ENCODE assay signal across 8 cellular contexts in genomic region chr7:106071356-106071998, GRCh38. TPM values are rescaled to one million over a fixed set of nuclear protein-coding genes. Genes with fewer than 3 reads are reported as not detected.
DNase-seq lines count a peak whose midpoint lies in the region; ATAC-seq and TF ChIP-seq lines count a peak whose summit lies in the region.

No MANE protein-coding gene starts in this region.

- no TSS peak for BruUV-seq in MCF 10A (replicated peaks; lab: Mats Ljungman, UMichigan)

- intact Hi-C loops in CD14-positive monocyte (cut with micrococcal nuclease) (no loop called here), MCF 10A (cut with micrococcal nuclease) (no loop called here), testis (cut with DNase I; ENCODE audit: low total_unique reads) (no loop called here)

- CTCF ChIA-PET in MCF 10A (lab: Yijun Ruan, JAX) = interaction anchor here (0.9 to 6.2 kb wide), 11 partner anchors 9 to 96 kb away, joined by 3 to 39 read pairs (median 5); partner anchors contain the start of gene SYPL1

- WGBS in testis, 2 donors = 79 to 88% methylated on average over 6 to 9 of the region's 9 CpGs

- H3K36me3 ChIP-seq in testis (ENCODE audit: low read depth, missing control alignments) = no peaks in the 10 kb centered on the region

- H3K4me1 Mint-ChIP-seq in CD14-positive monocyte = peaks cover 33% of the 10 kb centered on the region
- H3K4me1 Mint-ChIP-seq in MCF 10A (ENCODE audit: insufficient read depth, unreplicated experiment) = peaks cover 49% of the 10 kb centered on the region
- H3K4me1 Mint-ChIP-seq in naive thymus-derived CD8-positive, alpha-beta T cell = peaks cover 34 to 80% (median 64%) of the 10 kb centered on the region in 4 donors

- H3K9me3 Mint-ChIP-seq in CD14-positive monocyte (no peaks in the 10 kb centered on the region), MCF 10A (ENCODE audit: unreplicated experiment) (no peaks in the 10 kb centered on the region)
- no peaks in the 10 kb centered on the region for H3K9me3 Mint-ChIP-seq in naive thymus-derived CD8-positive, alpha-beta T cell

- H3K27ac Mint-ChIP-seq in CD14-positive monocyte (peak overlapping the region in 5 of 7 donors; percentile 58 to 80 (median 74)), MCF 10A (ENCODE audit: low read depth, unreplicated experiment) (peak overlapping the region; percentile 49)
- H3K27ac Mint-ChIP-seq in naive thymus-derived CD8-positive, alpha-beta T cell = peak overlapping the region; percentile 94 to 99 (median 96)

- H3K27me3 ChIP-seq in testis = no peaks in the 10 kb centered on the region

- H3K27me3 Mint-ChIP-seq in CD14-positive monocyte (ENCODE audit: low read depth in 3 of 3) (peaks cover 0 to 3% (median 1%) of the 10 kb centered on the region in 3 donors), MCF 10A (ENCODE audit: insufficient read depth, unreplicated experiment) (no peaks in the 10 kb centered on the region)
- H3K27me3 Mint-ChIP-seq in naive thymus-derived CD8-positive, alpha-beta T cell = no peaks in the 10 kb centered on the region

- in situ Hi-C loops in SK-MEL-5 (cut with HindIII; ENCODE audit: low pct_unique_long_range_greater_than_20kb, low sequenced_read_pairs) = no loop called here

- DNase-seq in CD14-positive monocyte (ENCODE audit: low spot score) = no peak
- peak; percentile 69 for DNase-seq in GM19238 (ENCODE audit: insufficient read length, low spot score)
- peak; percentile 48 for DNase-seq in SK-MEL-5 (ENCODE audit: low read depth, low spot score)
- peak; percentile 81 for DNase-seq in MCF 10A (ENCODE audit: unreplicated experiment)
- peak in 7 of 10 donors; percentile 19 to 76 (median 52) for DNase-seq in naive thymus-derived CD8-positive, alpha-beta T cell
- DNase-seq in testis = no peak
- no peak for DNase-seq in amniotic stem cell (lab: John Stamatoyannopoulos, UW)

- H3K9me3 ChIP-seq in testis = no peaks in the 10 kb centered on the region

- H3K36me3 Mint-ChIP-seq in CD14-positive monocyte = no peaks in the 10 kb centered on the region
- peaks cover 18% of the 10 kb centered on the region for H3K36me3 Mint-ChIP-seq in MCF 10A (ENCODE audit: insufficient read depth, unreplicated experiment)
- no peaks in the 10 kb centered on the region for H3K36me3 Mint-ChIP-seq in naive thymus-derived CD8-positive, alpha-beta T cell

- POLR2A ChIA-PET in MCF 10A (lab: Yijun Ruan, JAX) = interaction anchor here (0.8 to 8.4 kb wide), 12 partner anchors 9 to 853 kb away, joined by 3 to 139 read pairs (median 26); partner anchors contain the start of gene SYPL1
- POLR2A ChIA-PET in naive thymus-derived CD8-positive, alpha-beta T cell (lab: Charles Lee) = interaction anchor here (0.6 to 6.6 kb wide), 19 partner anchors 8 to 1058 kb away, joined by 3 to 149 read pairs (median 4); partner anchors contain the start of genes KMT2E, NAMPT and SYPL1

- TF ChIP-seq POLR2A in testis (IDR thresholded peaks at IDR 0.05) = no peak

- TF ChIP-seq CTCF in CD14-positive monocyte (IDR thresholded peaks at IDR 0.05) (no peak), MCF 10A (IDR thresholded peaks at IDR 0.05; ENCODE audit: unreplicated experiment) (no peak), testis (IDR thresholded peaks at IDR 0.05) (no peak)

- H3K27ac ChIP-seq in testis = no peak overlapping the region

- no peak overlapping the region for H3K4me3 ChIP-seq in testis

- H3K4me1 ChIP-seq in testis = peaks cover 5% of the 10 kb centered on the region

- peak; percentile 94 for ATAC-seq in HG03196 (IDR thresholded peaks at IDR 0.05; ENCODE audit: unreplicated experiment)
- ATAC-seq in naive thymus-derived CD8-positive, alpha-beta T cell = peak; percentile 97

- H3K4me3 Mint-ChIP-seq in CD14-positive monocyte (peak overlapping the region; percentile 55 to 67), MCF 10A (ENCODE audit: unreplicated experiment) (no peak overlapping the region)
- peak overlapping the region; percentile 69 to 84 (median 78) for H3K4me3 Mint-ChIP-seq in naive thymus-derived CD8-positive, alpha-beta T cell

RNA-seq across cellular contexts. Expression of gene SYPL1, which starts 40.6 kb away (rescaled TPM):
- polyA plus RNA-seq in CD14-positive monocyte (10 to 100 TPM; 64.7 to 82.1 TPM), testis (ENCODE audit: insufficient read depth, low read depth, low replicate concordance) (209 TPM)
- 47.4 and 47.7 TPM in 2 replicates for total RNA-seq in SK-MEL-5 (2014; rRNA removed; shearing (Covaris generic))
- polyA plus RNA-seq in SK-MEL-5 (2015; cell fraction: cytosol; rRNA removed) = 113 and 135 TPM in 2 replicates
- polyA plus RNA-seq in SK-MEL-5 (2015; cell fraction: nucleus; rRNA removed) = 28.0 and 46.1 TPM in 2 replicates
- total RNA-seq in MCF 10A (2022) (77.6 and 92.1 TPM in 2 replicates), testis (100 to 1,000 TPM in 1 of 2 donors, 10 to 100 TPM in 1; 100.0 to 116 TPM)
- total RNA-seq in naive thymus-derived CD8-positive, alpha-beta T cell = 10 to 100 TPM; 56.8 to 58.4 TPM
- 10 to 100 TPM; 67.5 to 78.4 (median 68.8) TPM for polyA plus RNA-seq in naive thymus-derived CD8-positive, alpha-beta T cell

Comparison
In these comparisons a context has a peak if more than half of its experiments do, and no peak if none do; other contexts are left out.
1. DNase-seq: peak in GM19238 (single experiment), SK-MEL-5 (single experiment), MCF 10A (single experiment) and naive thymus-derived CD8-positive, alpha-beta T cell (7 of 10); none in CD14-positive monocyte (single experiment), testis (single experiment) and amniotic stem cell (single experiment).
2. Peak in every context shown above with its lines, with median percentiles within 50 percentile points of each other: H3K27ac Mint-ChIP-seq.